ENCODE assay signal across 15 cellular contexts in the genomic region with DNA sequence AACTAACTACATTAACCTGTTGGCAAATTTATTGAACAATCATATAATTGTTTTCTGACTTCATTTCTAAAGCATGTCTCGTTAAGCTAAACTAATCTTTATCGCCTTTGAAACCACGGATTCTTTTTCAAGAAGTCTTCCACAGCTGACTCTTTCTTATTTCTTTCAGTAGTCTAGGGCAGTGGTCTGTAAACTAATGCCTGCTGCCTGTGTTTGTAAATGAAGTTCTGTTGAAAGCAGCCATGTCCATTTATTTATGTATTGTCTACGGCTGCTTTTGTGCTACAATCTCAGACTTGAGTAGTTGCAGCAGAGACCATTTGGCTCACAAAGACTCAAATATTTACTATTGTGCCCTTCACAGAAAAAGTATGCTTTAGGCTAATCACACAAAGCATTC. TPM values are rescaled to one million over a fixed set of nuclear protein-coding genes. Genes with fewer than 3 reads are reported as not detected.
DNase-seq lines count a peak whose midpoint lies in the region; ATAC-seq and TF ChIP-seq lines count a peak whose summit lies in the region.
"Had no signal": no experiment of that assay in that cellular context is flagged by ENCODE, and none has a peak within 500 bp of the region (broad histone marks: within the 10 kb centered on the region; RNA-seq: fewer than 3 reads in every experiment).

No MANE protein-coding gene starts in this region.

- no peak overlapping the region for H2BK15ac ChIP-seq in IMR-90 (ENCODE audit: low read depth, low read length)

- H3K9me3 ChIP-seq in HAP-1 = no peaks in the 10 kb centered on the region
- no peaks in the 10 kb centered on the region for H3K9me3 ChIP-seq in IMR-90 (ENCODE audit: control insufficient read depth, insufficient read depth, low read length)
- H3K9me3 ChIP-seq in endocrine pancreas (ENCODE audit: control insufficient read depth, low read length) = no peaks in the 10 kb centered on the region
- H3K9me3 ChIP-seq in neuron (ENCODE audit: low read length) = peaks cover 3% of the 10 kb centered on the region

- ATAC-seq in IMR-90 (ENCODE audit: low read depth) (peak; percentile 40; the same call in 1 of the 2 replicates), HG03460 (IDR thresholded peaks at IDR 0.05; ENCODE audit: unreplicated experiment) (no peak), HG02973 (IDR thresholded peaks at IDR 0.05; ENCODE audit: unreplicated experiment) (no peak), HG02588 (IDR thresholded peaks at IDR 0.05; ENCODE audit: unreplicated experiment) (no peak)
- ATAC-seq: K562 had no signal

- no peak overlapping the region for H4K8ac ChIP-seq in IMR-90 (ENCODE audit: low read depth in 2 of 2, low read length in 2 of 2)

- DNase-seq in HAP-1 (ENCODE audit: low spot score in 2 of 2) (peak; percentile 36 to 92), IMR-90 (no peak)
- DNase-seq: DMS 273 treated with DMSO at 0.1 percent for 48 hours, NCI-H1105 treated with DMSO at 0.1 percent for 48 hours, NCI-H1694, NCI-H2107, NCI-H510A, NCI-H774, SHP77 treated with DMSO at 0.1 percent for 48 hours had no signal

- POLR2A ChIA-PET in IMR-90 (lab: Charles Lee; ENCODE audit: unreplicated experiment) = no interaction called here

- H2AK9ac ChIP-seq in IMR-90 (replicated peaks; ENCODE audit: low read depth, low read length, poor library complexity) = no peak overlapping the region

- no peak overlapping the region for H2BK120ac ChIP-seq in IMR-90 (ENCODE audit: low read depth, low read length)

- no peak overlapping the region for H3K18ac ChIP-seq in IMR-90 (ENCODE audit: low read depth, low read length)

- no peak overlapping the region for H3K27ac ChIP-seq in IMR-90 (ENCODE audit: insufficient read depth, low read length)

- no peaks in the 10 kb centered on the region for H3K36me3 ChIP-seq in HAP-1 (replicated peaks)
- no peaks in the 10 kb centered on the region for H3K36me3 ChIP-seq in IMR-90 (ENCODE audit: control insufficient read depth, insufficient read depth, low read length)
- no peaks in the 10 kb centered on the region for H3K36me3 ChIP-seq in endocrine pancreas (ENCODE audit: control insufficient read depth, insufficient read depth, low read length)
- H3K36me3 ChIP-seq in neuron (ENCODE audit: insufficient read depth, low read length) = no peaks in the 10 kb centered on the region

- H3K4me1 ChIP-seq in HAP-1 = peaks cover 13% of the 10 kb centered on the region
- peaks cover 2% of the 10 kb centered on the region; the same call in 1 of the 2 replicates for H3K4me1 ChIP-seq in IMR-90 (ENCODE audit: control insufficient read depth, insufficient read depth, low read length)
- H3K4me1 ChIP-seq in endocrine pancreas (ENCODE audit: control insufficient read depth, insufficient read depth, low read length) = peaks cover 21% of the 10 kb centered on the region
- peaks cover 26% of the 10 kb centered on the region for H3K4me1 ChIP-seq in neuron (ENCODE audit: insufficient read depth, low read length)

- intact Hi-C loops in IMR-90 (cut with micrococcal nuclease) = no loop called here

- no peak overlapping the region for H3K4me2 ChIP-seq in IMR-90 (ENCODE audit: low read depth, low read length)

- H3K23ac ChIP-seq in IMR-90 (ENCODE audit: low read depth, low read length) = no peak overlapping the region

- H2AK5ac ChIP-seq in IMR-90 (ENCODE audit: low read depth, low read length) = no peak overlapping the region

- H3K27me3 ChIP-seq in HAP-1 (ENCODE audit: low read depth) (no peaks in the 10 kb centered on the region), IMR-90 (ENCODE audit: control insufficient read depth, insufficient read depth, low read length) (no peaks in the 10 kb centered on the region), endocrine pancreas (ENCODE audit: control insufficient read depth, insufficient read depth, low read length) (no peaks in the 10 kb centered on the region), neuron (ENCODE audit: insufficient read depth, low read length) (no peaks in the 10 kb centered on the region)

- TF ChIP-seq RAD21 in IMR-90 (IDR thresholded peaks at IDR 0.05; ENCODE audit: low read length) = no peak

- CTCF ChIA-PET in IMR-90 (lab: Yijun Ruan, JAX) = interaction anchor here (0.9 kb wide), 1 partner anchor 198 kb away, joined by 3 read pairs; no protein-coding TSS in a partner anchor

- H3K56ac ChIP-seq in IMR-90 (ENCODE audit: extremely low read depth, insufficient read depth, low read length) = no peak overlapping the region

- no peak for TF ChIP-seq POLR2A in IMR-90 (IDR thresholded peaks at IDR 0.05; ENCODE audit: low read depth, low read length)

- dilution Hi-C loops in IMR-90 (cut with HindIII; ENCODE audit: low sequenced_read_pairs, unreplicated experiment) = no loop called here

- peaks cover 5% of the 10 kb centered on the region; the same call in 1 of the 2 replicates for H3K9me1 ChIP-seq in IMR-90 (ENCODE audit: insufficient read depth, low read length)

- H2AFZ ChIP-seq in IMR-90 (replicated peaks; ENCODE audit: low read length, poor library complexity) (no peak overlapping the region), neuron (ENCODE audit: low read depth, low read length) (peak overlapping the region; percentile 48)

- no peak overlapping the region for H4K5ac ChIP-seq in IMR-90 (ENCODE audit: low read depth, low read length)

- no CpG with 5 or more reads among the region's 4 CpGs for WGBS in IMR-90 (ENCODE audit: extremely low coverage in 2 of 2, insufficient read length in 1 of 2), 2 experiments

- no peaks in the 10 kb centered on the region for H3K79me1 ChIP-seq in IMR-90 (ENCODE audit: low read depth in 1 of 2, low read length in 2 of 2)

- no peak overlapping the region for H3K9ac ChIP-seq in IMR-90 (ENCODE audit: low read depth, low read length)
- H3K9ac ChIP-seq in endocrine pancreas (ENCODE audit: control insufficient read depth, insufficient read depth, low read length) = no peak overlapping the region

- H3K4me3 ChIP-seq in HAP-1 = no peak overlapping the region
- H3K4me3 ChIP-seq in IMR-90 (ENCODE audit: insufficient read depth, low read depth, low read length) = no peak overlapping the region
- H3K4me3 ChIP-seq in endocrine pancreas (ENCODE audit: control insufficient read depth, insufficient read depth, low read length) = peak overlapping the region; percentile 3
- no peak overlapping the region for H3K4me3 ChIP-seq in neuron (ENCODE audit: low read length)
- H3K4me3 ChIP-seq: K562 had no signal

- BruUV-seq in IMR-90 (replicated peaks; lab: Mats Ljungman, UMichigan) = no TSS peak

- no peak overlapping the region for H2BK20ac ChIP-seq in IMR-90 (ENCODE audit: low read depth, low read length)

- no peak for TF ChIP-seq CTCF in IMR-90 (conservative IDR thresholded peaks at IDR 0.05; ENCODE audit: low read depth, low read length)

- in situ Hi-C loops in HAP-1 (cut with MboI; ENCODE audit: low sequenced_read_pairs) = no loop called here
- in situ Hi-C loops in IMR-90 (cut with MboI; ENCODE audit: low sequenced_read_pairs) = no loop called here

- no peak overlapping the region for H3K4ac ChIP-seq in IMR-90 (ENCODE audit: low read depth, low read length)

- H4K91ac ChIP-seq in IMR-90 (ENCODE audit: insufficient read depth, low read depth, low read length) = no peak overlapping the region

- H3K14ac ChIP-seq in IMR-90 (replicated peaks; ENCODE audit: low read depth, low read length) = no peak overlapping the region

- H4K20me1 ChIP-seq in IMR-90 (ENCODE audit: insufficient read depth, low read length) = no peaks in the 10 kb centered on the region

- no peak overlapping the region for H2BK5ac ChIP-seq in IMR-90 (ENCODE audit: low read depth, low read length, poor library complexity, severe bottlenecking)

TF ChIP-seq in IMR-90, 13 proteins besides CTCF, POLR2A, EP300 and RAD21:
- TF ChIP-seq FOS (IDR thresholded peaks at IDR 0.05; ENCODE audit: low read depth, low read length) (no peak), MAFK (IDR thresholded peaks at IDR 0.05; ENCODE audit: low read depth, low read length) (no peak), RFX5 (IDR thresholded peaks at IDR 0.05; ENCODE audit: low read depth, low read length) (no peak), SMC3 (IDR thresholded peaks at IDR 0.05; ENCODE audit: low read depth, low read length) (no peak), MAZ (IDR thresholded peaks at IDR 0.05; ENCODE audit: borderline replicate concordance, low read depth, low read length) (no peak), USF2 (IDR thresholded peaks at IDR 0.05; ENCODE audit: low read depth, low read length) (no peak)

RNA-seq across cellular contexts. Expression of gene ABLIM1, which starts 20.2 kb away (rescaled TPM):
- 9.9 and 11.1 TPM in 2 replicates for total RNA-seq in IMR-90 (2012; rRNA removed)
- 7.7 and 8.1 TPM in 2 replicates for polyA plus RNA-seq in IMR-90 (2012; rRNA removed)
- polyA plus RNA-seq in IMR-90 (2012; cell fraction: cytosol; rRNA removed) = 2.7 and 6.9 TPM in 2 replicates
- 10.3 and 22.7 TPM in 2 replicates for polyA plus RNA-seq in IMR-90 (2012; cell fraction: nucleus; rRNA removed; ENCODE audit: low replicate concordance)
